In the genomic region with DNA sequence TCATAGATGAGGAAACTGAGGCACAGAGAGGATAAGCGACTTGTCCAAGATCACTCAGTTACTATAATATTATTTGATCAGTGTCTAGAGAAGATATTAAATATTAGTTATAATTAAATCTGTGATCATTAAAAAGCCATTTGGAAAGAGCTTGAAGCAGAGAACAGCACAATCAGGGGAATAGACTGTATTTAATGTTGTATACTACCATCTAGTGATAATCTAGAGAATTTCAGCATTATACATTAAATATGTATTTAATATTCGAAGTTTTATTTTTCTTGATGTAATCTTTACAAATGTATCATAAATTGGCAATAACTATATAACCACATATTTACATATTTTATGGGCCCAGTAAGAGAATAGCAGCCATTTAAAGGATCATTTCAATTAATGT, we compare ENCODE assay signal across 9 cellular contexts. TPM values are rescaled to one million over a fixed set of nuclear protein-coding genes. Genes with fewer than 3 reads are reported as not detected.
A peak's percentile ranks its signal among the peaks of the same experiment; 100 is the strongest.
DNase-seq lines count a peak whose midpoint lies in the region; ATAC-seq, FAIRE-seq and TF ChIP-seq lines count a peak whose summit lies in the region.
"Had no signal": no experiment of that assay in that cellular context is flagged by ENCODE, and none has a peak within 500 bp of the region (broad histone marks: within the 10 kb centered on the region; RNA-seq: fewer than 3 reads in every experiment).

No MANE protein-coding gene starts in this region.

- no peak for DNase-seq in CD4-positive, alpha-beta T cell
- DNase-seq in NCI-H2227 treated with DMSO at 0.1 percent for 48 hours (lab: John Stamatoyannopoulos, UW) (peak; percentile 2), dedifferentiated amniotic fluid mesenchymal stem cell (ENCODE audit: extremely low spot score) (peak; percentile 40), small intestine (peak; percentile 14), substantia nigra (lab: John Stamatoyannopoulos, UW) (no peak)
- no peak for DNase-seq in activated CD4-positive, alpha-beta T cell treated with anti-CD3 and anti-CD28 coated beads for 4 hours

- no peak overlapping the region for H3K27ac ChIP-seq in CD4-positive, alpha-beta T cell (ENCODE audit: low read depth, low read length)
- H3K27ac ChIP-seq in small intestine (ENCODE audit: low read depth in 1 of 2, low read length in 1 of 2) (no peak overlapping the region), substantia nigra (ENCODE audit: low read depth, low read length, poor library complexity, severe bottlenecking) (no peak overlapping the region)

- intact Hi-C loops in CD4-positive, alpha-beta T cell (cut with DNase I, micrococcal nuclease), result loop anchor here (1.0 to 10.0 kb wide), 6 partner anchors 74 to 1544 kb away; no protein-coding TSS in a partner anchor

- ATAC-seq in CD4-positive, alpha-beta T cell (ENCODE audit: poor library complexity), result peak; percentile 55
- ATAC-seq in GM21390 (IDR thresholded peaks at IDR 0.05; ENCODE audit: unreplicated experiment) (peak; percentile 55), HG02588 (IDR thresholded peaks at IDR 0.05; ENCODE audit: unreplicated experiment) (no peak)

- WGBS in small intestine, 3 donors, result 32 to 41% (median 34%) methylated on average over 2 of the region's 2 CpGs

- peak; percentile 95 for FAIRE-seq in small intestine (lab: Jason Lieb, UNC)

- H3K9me3 Mint-ChIP-seq in CD4-positive, alpha-beta T cell, result no peaks in the 10 kb centered on the region
- H3K9me3 Mint-ChIP-seq: dendritic cell treated with granulocyte-macrophage colony-stimulating factor and Interleukin-4, amounts not matched to agents 40 ng/mL and 50 ng/mL, for 4 days had no signal

- H3K4me3 ChIP-seq in small intestine (ENCODE audit: low read depth in 1 of 2, low read length in 2 of 2), result no peak overlapping the region

- TF ChIP-seq CTCF in CD4-positive, alpha-beta T cell (IDR thresholded peaks at IDR 0.05), result peak; percentile 67

- H3K4me3 Mint-ChIP-seq in CD4-positive, alpha-beta T cell, result no peak overlapping the region
- H3K4me3 Mint-ChIP-seq: dendritic cell treated with granulocyte-macrophage colony-stimulating factor and Interleukin-4, amounts not matched to agents 40 ng/mL and 50 ng/mL, for 4 days had no signal

- H3K4me1 Mint-ChIP-seq in CD4-positive, alpha-beta T cell (ENCODE audit: low read depth), result no peaks in the 10 kb centered on the region

- H3K27ac Mint-ChIP-seq in CD4-positive, alpha-beta T cell, result no peak overlapping the region
- H3K27ac Mint-ChIP-seq: dendritic cell treated with granulocyte-macrophage colony-stimulating factor and Interleukin-4, amounts not matched to agents 40 ng/mL and 50 ng/mL, for 4 days had no signal

- H3K4me1 ChIP-seq in small intestine (ENCODE audit: control insufficient read depth in 2 of 2, insufficient read depth in 1 of 2, low read depth in 1 of 2, low read length in 1 of 2), result no peaks in the 10 kb centered on the region

- H3K9me3 ChIP-seq in CD4-positive, alpha-beta T cell (ENCODE audit: control insufficient read depth, low read length), result no peaks in the 10 kb centered on the region
- no peaks in the 10 kb centered on the region for H3K9me3 ChIP-seq in small intestine (ENCODE audit: control insufficient read depth, low read depth)

- POLR2A ChIA-PET in CD4-positive, alpha-beta T cell (lab: Charles Lee), result no interaction called here

- CTCF ChIA-PET in CD4-positive, alpha-beta T cell (lab: Charles Lee), result interaction anchor here (0.6 to 2.4 kb wide), 13 partner anchors 11 to 237 kb away, joined by 3 to 18 read pairs (median 4); partner anchors contain the start of gene ECHDC1

- peaks cover 13% of the 10 kb centered on the region for H3K27me3 ChIP-seq in CD4-positive, alpha-beta T cell (ENCODE audit: control insufficient read depth, insufficient read depth, low read length)
- H3K27me3 ChIP-seq in small intestine (ENCODE audit: control insufficient read depth in 2 of 2, insufficient read depth in 2 of 2, low read length in 2 of 2), result no peaks in the 10 kb centered on the region

- peaks cover 10% of the 10 kb centered on the region for H3K27me3 Mint-ChIP-seq in CD4-positive, alpha-beta T cell

- H3K36me3 ChIP-seq in small intestine (ENCODE audit: control insufficient read depth in 2 of 2, insufficient read depth in 2 of 2, low read length in 2 of 2), result no peaks in the 10 kb centered on the region

- H3K36me3 Mint-ChIP-seq in CD4-positive, alpha-beta T cell (ENCODE audit: low read depth), result no peaks in the 10 kb centered on the region

RNA-seq across cellular contexts. Expression of gene C6orf58, which starts 37.7 kb away (rescaled TPM):
- not detected for total RNA-seq in CD4-positive, alpha-beta T cell
- polyA plus RNA-seq in small intestine, result under 1 TPM in 1 of 3 donors, not detected in 2; 0.09 TPM

Comparison
In these comparisons a context has a peak if more than half of its experiments do, and no peak if none do; other contexts are left out.
1. DNase-seq: peak in NCI-H2227 treated with DMSO at 0.1 percent for 48 hours (single experiment), dedifferentiated amniotic fluid mesenchymal stem cell (single experiment) and small intestine (single experiment); none in CD4-positive, alpha-beta T cell (0 of 10), substantia nigra (0 of 49) and activated CD4-positive, alpha-beta T cell treated with anti-CD3 and anti-CD28 coated beads for 4 hours (0 of 2).